ENCODE assay signal across 10 cellular contexts in genomic region chr5:74490814-74491213, GRCh38.
DNase-seq lines count a peak whose midpoint lies in the region; ATAC-seq, FAIRE-seq and TF ChIP-seq lines count a peak whose summit lies in the region.
"Had no signal": no experiment of that assay in that cellular context is flagged by ENCODE, and none has a peak within 500 bp of the region (broad histone marks: within the 10 kb centered on the region; RNA-seq: fewer than 3 reads in every experiment).

No MANE protein-coding gene starts in this region.

- POLR2A ChIA-PET in activated CD4-positive, alpha-beta T cell treated with anti-CD3 and anti-CD28 coated beads for 36 hours (lab: Charles Lee): no interaction called here

- peak overlapping the region; percentile 78 for H2AFZ ChIP-seq in Karpas-422 (ENCODE audit: low read length)

- H3K27ac Mint-ChIP-seq in endodermal cell: no peak overlapping the region
- no peak overlapping the region for H3K27ac Mint-ChIP-seq in activated CD4-positive, alpha-beta T cell treated with anti-CD3 and anti-CD28 coated beads for 36 hours

- TF ChIP-seq CTCF in endodermal cell (conservative IDR thresholded peaks at IDR 0.05): no peak

- no peaks in the 10 kb centered on the region for H3K9me3 Mint-ChIP-seq in endodermal cell
- H3K9me3 Mint-ChIP-seq in activated CD4-positive, alpha-beta T cell treated with anti-CD3 and anti-CD28 coated beads for 36 hours (ENCODE audit: low read depth): no peaks in the 10 kb centered on the region

- H3K4me1 ChIP-seq in Karpas-422 (ENCODE audit: low read length) (peaks cover 26% of the 10 kb centered on the region), endodermal cell (ENCODE audit: control insufficient read depth, insufficient read depth, low read length) (no peaks in the 10 kb centered on the region)

- intact Hi-C loops in activated CD4-positive, alpha-beta T cell treated with anti-CD3 and anti-CD28 coated beads for 36 hours (cut with DNase I, micrococcal nuclease): no loop called here

- peak; percentile 36 for DNase-seq in GM19239 (ENCODE audit: insufficient read length, low spot score)
- DNase-seq in Karpas-422: peak; percentile 87
- peak; percentile 47 for DNase-seq in ureter (ENCODE audit: low spot score)
- DNase-seq in endodermal cell: no peak
- DNase-seq in activated CD4-positive, alpha-beta T cell treated with anti-CD3 and anti-CD28 coated beads for 36 hours: no peak
- no peak for DNase-seq in activated effector memory CD4-positive, alpha-beta T cell treated with Interleukin-2 at 50 U/mL for 16 hours
- DNase-seq: NCI-H1092, SHP77 had no signal

- H3K9ac ChIP-seq in Karpas-422 (ENCODE audit: low read length) (peak overlapping the region; percentile 44), endodermal cell (ENCODE audit: extremely low read depth, low read length, poor library complexity, severe bottlenecking) (no peak overlapping the region)

- no peaks in the 10 kb centered on the region for H3K36me3 Mint-ChIP-seq in endodermal cell (ENCODE audit: low read depth)
- H3K36me3 Mint-ChIP-seq in activated CD4-positive, alpha-beta T cell treated with anti-CD3 and anti-CD28 coated beads for 36 hours (ENCODE audit: low read depth): no peaks in the 10 kb centered on the region

- H3K79me2 ChIP-seq in Karpas-422 (ENCODE audit: low read length): no peaks in the 10 kb centered on the region

- H3K9me3 ChIP-seq in Karpas-422 (ENCODE audit: low read length) (no peaks in the 10 kb centered on the region), endodermal cell (ENCODE audit: control insufficient read depth, low read length) (no peaks in the 10 kb centered on the region)
- H3K9me3 ChIP-seq: thoracic aorta had no signal

- H3K4me2 ChIP-seq in Karpas-422 (ENCODE audit: low read depth, low read length, poor library complexity, severe bottlenecking): peak overlapping the region; percentile 58

- H3K4me3 ChIP-seq in Karpas-422 (ENCODE audit: low read length) (peak overlapping the region; percentile 36), endodermal cell (ENCODE audit: low read length) (no peak overlapping the region)
- H3K4me3 ChIP-seq: thoracic aorta had no signal

- peaks cover 4% of the 10 kb centered on the region for H3K4me1 Mint-ChIP-seq in endodermal cell
- no peaks in the 10 kb centered on the region for H3K4me1 Mint-ChIP-seq in activated CD4-positive, alpha-beta T cell treated with anti-CD3 and anti-CD28 coated beads for 36 hours

- no peak overlapping the region for H3K4me3 Mint-ChIP-seq in endodermal cell
- no peak overlapping the region for H3K4me3 Mint-ChIP-seq in activated CD4-positive, alpha-beta T cell treated with anti-CD3 and anti-CD28 coated beads for 36 hours

- H3K27ac ChIP-seq in Karpas-422 (ENCODE audit: low read length): peak overlapping the region; percentile 78
- H3K27ac ChIP-seq in endodermal cell (ENCODE audit: low read depth, low read length): no peak overlapping the region
- H3K27ac ChIP-seq: thoracic aorta had no signal

- H4K20me1 ChIP-seq in Karpas-422 (ENCODE audit: insufficient read depth, low read depth, low read length): no peaks in the 10 kb centered on the region

- peak; percentile 97 for ATAC-seq in HG02798 (IDR thresholded peaks at IDR 0.05; ENCODE audit: poor library complexity, unreplicated experiment)
- ATAC-seq in activated CD4-positive, alpha-beta T cell treated with anti-CD3 and anti-CD28 coated beads for 36 hours: no peak

- H3K27me3 ChIP-seq in Karpas-422 (ENCODE audit: low read length) (no peaks in the 10 kb centered on the region), endodermal cell (ENCODE audit: control insufficient read depth, insufficient read depth, low read length, poor library complexity, severe bottlenecking) (no peaks in the 10 kb centered on the region)

- WGBS in endodermal cell (ENCODE audit: insufficient coverage in 1 of 2, insufficient read length in 1 of 2), 2 experiments: 88 to 94% methylated on average over 2 of the region's 3 CpGs

- H3K36me3 ChIP-seq in Karpas-422 (ENCODE audit: insufficient read depth, low read length) (no peaks in the 10 kb centered on the region), endodermal cell (ENCODE audit: control insufficient read depth, insufficient read depth, low read length) (no peaks in the 10 kb centered on the region)
- H3K36me3 ChIP-seq: thoracic aorta had no signal

- no peaks in the 10 kb centered on the region for H3K9me2 ChIP-seq in Karpas-422 (replicated peaks; ENCODE audit: insufficient read depth, low read length)

- no peak for FAIRE-seq in GM19239 (lab: Jason Lieb, UNC)

- CTCF ChIA-PET in activated CD4-positive, alpha-beta T cell treated with anti-CD3 and anti-CD28 coated beads for 36 hours (lab: Charles Lee): no interaction called here

- H3K27me3 Mint-ChIP-seq in endodermal cell (ENCODE audit: insufficient read depth): peaks cover 5% of the 10 kb centered on the region
- H3K27me3 Mint-ChIP-seq in activated CD4-positive, alpha-beta T cell treated with anti-CD3 and anti-CD28 coated beads for 36 hours: peaks cover 4% of the 10 kb centered on the region

Comparison
In these comparisons a context has a peak if more than half of its experiments do, and no peak if none do; other contexts are left out.
1. DNase-seq: peak in GM19239 (single experiment), Karpas-422 (single experiment) and ureter (single experiment); none in endodermal cell (single experiment), activated CD4-positive, alpha-beta T cell treated with anti-CD3 and anti-CD28 coated beads for 36 hours (single experiment) and activated effector memory CD4-positive, alpha-beta T cell treated with Interleukin-2 at 50 U/mL for 16 hours (single experiment).